In the genomic region with DNA sequence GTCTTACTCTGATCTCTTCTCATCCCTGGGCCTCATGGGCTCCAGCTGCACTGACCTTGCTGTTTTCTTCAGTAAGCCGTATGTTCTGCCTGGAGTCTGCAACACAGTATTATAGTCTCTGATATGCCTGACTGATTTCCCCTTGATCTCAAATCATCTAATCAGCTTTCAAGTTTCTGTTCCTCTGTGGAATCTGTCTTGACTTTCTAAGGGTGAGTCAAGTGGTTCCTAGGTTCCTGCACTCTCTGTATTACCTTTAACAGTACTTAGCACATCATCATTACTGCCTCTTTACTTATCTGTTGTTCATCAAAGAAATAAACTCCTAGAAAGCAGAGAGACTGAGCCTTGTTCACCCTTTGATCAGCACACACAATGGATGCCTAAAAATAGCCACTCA, we compare ENCODE assay signal across 15 cellular contexts.
DNase-seq lines count a peak whose midpoint lies in the region; ATAC-seq and TF ChIP-seq lines count a peak whose summit lies in the region.
"Had no signal": no experiment of that assay in that cellular context is flagged by ENCODE, and none has a peak within 500 bp of the region (broad histone marks: within the 10 kb centered on the region; RNA-seq: fewer than 3 reads in every experiment).

No MANE protein-coding gene starts in this region.

- peak; percentile 3 to 4 for DNase-seq in erythroblast (lab: John Stamatoyannopoulos, UW)
- no peak for DNase-seq in mucosa of gallbladder (ENCODE audit: low spot score)
- no peak for DNase-seq in cortex of kidney (lab: John Stamatoyannopoulos, UW)
- DNase-seq in NCI-H1417 (lab: John Stamatoyannopoulos, UW): no peak
- no peak for DNase-seq in esophagus squamous epithelium (lab: John Stamatoyannopoulos, UW)
- DNase-seq: activated T-cell treated with anti-CD3 and anti-CD28 coated beads, Interleukin-2, amount 50 U/mL, for 1 hour; brain microvascular endothelial cell; kidney glomerular epithelial cell; nucleus accumbens; stomach; T-helper 2 cell had no signal

- no peak overlapping the region for H3K27ac ChIP-seq in esophagus squamous epithelium
- H3K27ac ChIP-seq: brain microvascular endothelial cell, stomach had no signal

- no peaks in the 10 kb centered on the region for H3K9me3 ChIP-seq in esophagus squamous epithelium
- H3K9me3 ChIP-seq: stomach had no signal

- H3K4me3 ChIP-seq in esophagus squamous epithelium: no peak overlapping the region
- H3K4me3 ChIP-seq: GM23338, stomach had no signal

- TF ChIP-seq POLR2A in erythroblast (IDR thresholded peaks at IDR 0.05; ENCODE audit: low read length) (no peak), esophagus squamous epithelium (IDR thresholded peaks at IDR 0.05) (no peak)

- H3K27me3 ChIP-seq in esophagus squamous epithelium: no peaks in the 10 kb centered on the region
- H3K27me3 ChIP-seq: brain microvascular endothelial cell, stomach had no signal

- WGBS in esophagus squamous epithelium, 2 donors: 71 to 84% methylated on average over 1 of the region's 1 CpG

- ATAC-seq in GM18867 (IDR thresholded peaks at IDR 0.05; ENCODE audit: unreplicated experiment) (peak; percentile 97), GM21515 (IDR thresholded peaks at IDR 0.05; ENCODE audit: unreplicated experiment) (peak; percentile 97), HG03095 (IDR thresholded peaks at IDR 0.05; ENCODE audit: unreplicated experiment) (peak; percentile 94)
- ATAC-seq: GM23338 had no signal

- intact Hi-C loops in esophagus squamous epithelium (cut with DNase I): no loop called here

- no peak for TF ChIP-seq CTCF in esophagus squamous epithelium (IDR thresholded peaks at IDR 0.05)

- no peaks in the 10 kb centered on the region for H3K4me1 ChIP-seq in esophagus squamous epithelium
- H3K4me1 ChIP-seq: stomach had no signal

- no peaks in the 10 kb centered on the region for H3K36me3 ChIP-seq in esophagus squamous epithelium
- H3K36me3 ChIP-seq: brain microvascular endothelial cell, stomach had no signal

Comparison
In these comparisons a context has a peak if more than half of its experiments do, and no peak if none do; other contexts are left out.
1. DNase-seq: peak in erythroblast (2 of 2); none in mucosa of gallbladder (single experiment), cortex of kidney (single experiment), NCI-H1417 (0 of 3) and esophagus squamous epithelium (single experiment).
2. Peak in every context shown above with its lines, with median percentiles within 50 percentile points of each other: ATAC-seq.